19 cellular contexts compared by ENCODE assay signal in genomic region chr3:172254542-172254941, GRCh38.
DNase-seq lines count a peak whose midpoint lies in the region; ATAC-seq and TF ChIP-seq lines count a peak whose summit lies in the region.
"Had no signal": no experiment of that assay in that cellular context is flagged by ENCODE, and none has a peak within 500 bp of the region (broad histone marks: within the 10 kb centered on the region; RNA-seq: fewer than 3 reads in every experiment).

No MANE protein-coding gene starts in this region.

- ATAC-seq in heart right ventricle (peak in 1 of 8 donors; percentile 31), Right ventricle myocardium superior (ENCODE audit: poor library complexity) (no peak), upper lobe of left lung (ENCODE audit: low FRiP score in 2 of 2) (peak in 1 of 2 donors; percentile 30), HG03095 (IDR thresholded peaks at IDR 0.05; ENCODE audit: unreplicated experiment) (no peak), GM19452 (IDR thresholded peaks at IDR 0.05; ENCODE audit: unreplicated experiment) (no peak)
- ATAC-seq: CD8-positive, alpha-beta T cell; Panc1 had no signal

- H3K27me3 ChIP-seq in heart right ventricle (no peaks in the 10 kb centered on the region), upper lobe of left lung (no peaks in the 10 kb centered on the region)
- H3K27me3 ChIP-seq: BLaER1 had no signal

- peaks cover 42% of the 10 kb centered on the region for H3K4me1 Mint-ChIP-seq in dendritic cell treated with granulocyte-macrophage colony-stimulating factor and Interleukin-4, amounts not matched to agents 40 ng/mL and 50 ng/mL, for 4 days (ENCODE audit: low read depth)
- H3K4me1 Mint-ChIP-seq in nephron, result peaks cover 35% of the 10 kb centered on the region

- no peaks in the 10 kb centered on the region for H3K9me3 ChIP-seq in heart right ventricle
- H3K9me3 ChIP-seq in upper lobe of left lung, result no peaks in the 10 kb centered on the region
- H3K9me3 ChIP-seq: BLaER1 had no signal

- peak overlapping the region; percentile 13 for H3K27ac Mint-ChIP-seq in dendritic cell treated with granulocyte-macrophage colony-stimulating factor and Interleukin-4, amounts not matched to agents 40 ng/mL and 50 ng/mL, for 4 days
- peak overlapping the region in 2 of 3 experiments; percentile 63 to 74 for H3K27ac Mint-ChIP-seq in nephron
- H3K27ac Mint-ChIP-seq: CD8-positive, alpha-beta T cell had no signal

- H3K4me3 ChIP-seq in heart right ventricle (no peak overlapping the region), upper lobe of left lung (no peak overlapping the region)
- H3K4me3 ChIP-seq: BLaER1 had no signal

- peaks cover 10 to 64% (median 49%) of the 10 kb centered on the region in 9 donors for H3K4me1 ChIP-seq in heart right ventricle
- H3K4me1 ChIP-seq in upper lobe of left lung, result peaks cover 0 to 20% (median 16%) of the 10 kb centered on the region in 4 donors
- H3K4me1 ChIP-seq: BLaER1 had no signal

- TF ChIP-seq CTCF in heart right ventricle (IDR thresholded peaks at IDR 0.05), result no peak
- no peak for TF ChIP-seq CTCF in nephron (IDR thresholded peaks at IDR 0.05; ENCODE audit: unreplicated experiment in 3 of 3)
- TF ChIP-seq CTCF in upper lobe of left lung (IDR thresholded peaks at IDR 0.05), result no peak

- WGBS in heart right ventricle, 2 donors, result 86 to 90% methylated on average over 1 of the region's 1 CpG
- WGBS in upper lobe of left lung, 2 donors, result 96 to 100% methylated on average over 1 of the region's 1 CpG

- no peaks in the 10 kb centered on the region for H3K9me3 Mint-ChIP-seq in dendritic cell treated with granulocyte-macrophage colony-stimulating factor and Interleukin-4, amounts not matched to agents 40 ng/mL and 50 ng/mL, for 4 days
- H3K9me3 Mint-ChIP-seq in nephron, result no peaks in the 10 kb centered on the region
- H3K9me3 Mint-ChIP-seq: CD8-positive, alpha-beta T cell had no signal

- no peak for TF ChIP-seq EP300 in upper lobe of left lung (IDR thresholded peaks at IDR 0.05)

- DNase-seq in heart right ventricle (no peak), Right ventricle myocardium superior (no peak), upper lobe of left lung (no peak), GM19240 (ENCODE audit: insufficient read length, low spot score) (no peak)
- DNase-seq: CD8-positive, alpha-beta T cell; DMS79 treated with DMSO at 0.1 percent for 48 hours; GOT3; KBM-7; NCI-H1048; NCI-H1436 treated with DMSO at 0.1 percent for 48 hours; NCI-H2081; NCI-H510A treated with DMSO at 0.1 percent for 48 hours; NCI-H82 had no signal

- H3K27me3 Mint-ChIP-seq in dendritic cell treated with granulocyte-macrophage colony-stimulating factor and Interleukin-4, amounts not matched to agents 40 ng/mL and 50 ng/mL, for 4 days, result no peaks in the 10 kb centered on the region
- H3K27me3 Mint-ChIP-seq in nephron (ENCODE audit: low read depth), result no peaks in the 10 kb centered on the region

- no peak for TF ChIP-seq POLR2A in upper lobe of left lung (IDR thresholded peaks at IDR 0.05)

- H3K4me3 Mint-ChIP-seq in dendritic cell treated with granulocyte-macrophage colony-stimulating factor and Interleukin-4, amounts not matched to agents 40 ng/mL and 50 ng/mL, for 4 days, result no peak overlapping the region
- H3K4me3 Mint-ChIP-seq in nephron, result no peak overlapping the region
- H3K4me3 Mint-ChIP-seq: CD8-positive, alpha-beta T cell had no signal

- H3K36me3 ChIP-seq in heart right ventricle (peaks cover 0 to 52% (median 4%) of the 10 kb centered on the region in 9 donors), upper lobe of left lung (peaks cover 0 to 41% (median 0%) of the 10 kb centered on the region in 4 donors)

- intact Hi-C loops in heart right ventricle (cut with DNase I), result no loop called here
- intact Hi-C loops in Right ventricle myocardium superior (cut with DNase I), result no loop called here
- intact Hi-C loops in dendritic cell treated with granulocyte-macrophage colony-stimulating factor and Interleukin-4, amounts not matched to agents 40 ng/mL and 50 ng/mL, for 4 days (cut with micrococcal nuclease), result no loop called here

- peaks cover 83% of the 10 kb centered on the region for H3K36me3 Mint-ChIP-seq in dendritic cell treated with granulocyte-macrophage colony-stimulating factor and Interleukin-4, amounts not matched to agents 40 ng/mL and 50 ng/mL, for 4 days (ENCODE audit: low read depth)
- H3K36me3 Mint-ChIP-seq in nephron (ENCODE audit: low read depth), result peaks cover 51% of the 10 kb centered on the region

- H3K27ac ChIP-seq in heart right ventricle, result peak overlapping the region in 8 of 10 donors; percentile 33 to 81 (median 68)
- H3K27ac ChIP-seq in upper lobe of left lung, result peak overlapping the region in 3 of 4 donors; percentile 8 to 54 (median 44)
- H3K27ac ChIP-seq: BLaER1 had no signal
